ENCODE assay signal across 14 cellular contexts in genomic region chr11:12258451-12258850, GRCh38.
DNase-seq lines count a peak whose midpoint lies in the region; ATAC-seq and TF ChIP-seq lines count a peak whose summit lies in the region.
"Had no signal": no experiment of that assay in that cellular context is flagged by ENCODE, and none has a peak within 500 bp of the region (broad histone marks: within the 10 kb centered on the region; RNA-seq: fewer than 3 reads in every experiment).

No MANE protein-coding gene starts in this region.

- no peaks in the 10 kb centered on the region for H3F3A ChIP-seq in PC-3 (ENCODE audit: low read length, unreplicated experiment)

- H3K4me1 Mint-ChIP-seq in progenitor cell of endocrine pancreas (ENCODE audit: low read depth): peaks cover 19% of the 10 kb centered on the region
- H3K4me1 Mint-ChIP-seq in activated T-cell treated with anti-CD3 and anti-CD28 coated beads, Interleukin-2, amount 50 U/mL, for 4 hours (ENCODE audit: low read depth): no peaks in the 10 kb centered on the region

- H3K27me3 ChIP-seq in PC-3 (ENCODE audit: low read length): no peaks in the 10 kb centered on the region

- peaks cover 15% of the 10 kb centered on the region for H3K36me3 ChIP-seq in PC-3 (ENCODE audit: low read depth, low read length)

- H3K36me3 Mint-ChIP-seq in progenitor cell of endocrine pancreas (ENCODE audit: insufficient read depth): no peaks in the 10 kb centered on the region
- H3K36me3 Mint-ChIP-seq in activated T-cell treated with anti-CD3 and anti-CD28 coated beads, Interleukin-2, amount 50 U/mL, for 4 hours (ENCODE audit: insufficient read depth): peaks cover 20% of the 10 kb centered on the region

- H3K4me2 ChIP-seq in PC-3 (ENCODE audit: low read length): no peak overlapping the region

- DNase-seq in EL (peak; percentile 50), PC-3 (peak; percentile 47), fibroblast of peridontal ligament (ENCODE audit: extremely low read depth) (peak; percentile 10), progenitor cell of endocrine pancreas (ENCODE audit: low spot score, unreplicated experiment) (no peak), SIG-M5 (lab: John Stamatoyannopoulos, UW) (no peak)
- DNase-seq in activated T-cell treated with anti-CD3 and anti-CD28 coated beads, Interleukin-2, amount 50 U/mL, for 4 hours: no peak
- no peak for DNase-seq in stimulated activated CD4-positive, alpha-beta T cell treated with anti-CD3 and anti-CD28 coated beads, Interleukin-12 subunit alpha, Interleukin-12 subunit beta, amount 100 ng/mL, for 4 hours
- DNase-seq: activated naive CD4-positive, alpha-beta T cell; Karpas-422; NCI-H187 treated with DMSO at 0.1 percent for 48 hours; stimulated activated CD4-positive, alpha-beta T cell treated with anti-CD3 and anti-CD28 coated beads, Interleukin-4, amount 100 ng/mL, for 24 hours; stimulated activated naive CD4-positive, alpha-beta T cell had no signal

- no peaks in the 10 kb centered on the region for H3K9me2 ChIP-seq in PC-3 (replicated peaks; ENCODE audit: low read length)

- peak; percentile 89 for ATAC-seq in PC-3
- ATAC-seq in HG03175 (IDR thresholded peaks at IDR 0.05; ENCODE audit: unreplicated experiment): no peak
- ATAC-seq in activated T-cell treated with anti-CD3 and anti-CD28 coated beads, Interleukin-2, amount 50 U/mL, for 4 hours: no peak

- no peaks in the 10 kb centered on the region for H4K20me1 ChIP-seq in PC-3 (ENCODE audit: low read length)

- no peaks in the 10 kb centered on the region for H3K9me3 Mint-ChIP-seq in progenitor cell of endocrine pancreas (ENCODE audit: low read depth)
- no peaks in the 10 kb centered on the region for H3K9me3 Mint-ChIP-seq in activated T-cell treated with anti-CD3 and anti-CD28 coated beads, Interleukin-2, amount 50 U/mL, for 4 hours

- no peak overlapping the region for H3K9ac ChIP-seq in PC-3 (ENCODE audit: low read length)

- no peak overlapping the region for H2AFZ ChIP-seq in PC-3 (ENCODE audit: low read length)

- no peak for TF ChIP-seq CTCF in PC-3 (conservative IDR thresholded peaks at IDR 0.05; ENCODE audit: low read depth, low read length)
- TF ChIP-seq CTCF in progenitor cell of endocrine pancreas (IDR thresholded peaks at IDR 0.05; ENCODE audit: unreplicated experiment): no peak

- no TSS peak for BruUV-seq in PC-3 (replicated peaks; lab: Mats Ljungman, UMichigan)

- no peaks in the 10 kb centered on the region for H3K9me3 ChIP-seq in PC-3 (ENCODE audit: low read length)

- H3K4me3 Mint-ChIP-seq in progenitor cell of endocrine pancreas (ENCODE audit: low read depth): no peak overlapping the region
- no peak overlapping the region for H3K4me3 Mint-ChIP-seq in activated T-cell treated with anti-CD3 and anti-CD28 coated beads, Interleukin-2, amount 50 U/mL, for 4 hours

- intact Hi-C loops in PC-3 (cut with micrococcal nuclease): no loop called here

- H3K27ac ChIP-seq in PC-3 (ENCODE audit: low read length): no peak overlapping the region
- H3K27ac ChIP-seq: C4-2B had no signal

- H3K27me3 Mint-ChIP-seq in progenitor cell of endocrine pancreas: no peaks in the 10 kb centered on the region
- no peaks in the 10 kb centered on the region for H3K27me3 Mint-ChIP-seq in activated T-cell treated with anti-CD3 and anti-CD28 coated beads, Interleukin-2, amount 50 U/mL, for 4 hours (ENCODE audit: low read depth)

- CTCF ChIA-PET in PC-3 (lab: Charles Lee): no interaction called here

- no peaks in the 10 kb centered on the region for H3K79me2 ChIP-seq in PC-3 (ENCODE audit: low read length)

- peak overlapping the region; percentile 83 for H3K27ac Mint-ChIP-seq in progenitor cell of endocrine pancreas

- H3K4me3 ChIP-seq in PC-3 (ENCODE audit: low read length): no peak overlapping the region

- POLR2A ChIA-PET in PC-3 (lab: Charles Lee; ENCODE audit: unreplicated experiment): no interaction called here

- peaks cover 15% of the 10 kb centered on the region for H3K4me1 ChIP-seq in PC-3 (ENCODE audit: insufficient read depth, low read length)

Comparison
In these comparisons a context has a peak if more than half of its experiments do, and no peak if none do; other contexts are left out.
1. DNase-seq: peak in EL (single experiment), PC-3 (single experiment) and fibroblast of peridontal ligament (single experiment); none in progenitor cell of endocrine pancreas (single experiment), activated T-cell treated with anti-CD3 and anti-CD28 coated beads, Interleukin-2, amount 50 U/mL, for 4 hours (single experiment), stimulated activated CD4-positive, alpha-beta T cell treated with anti-CD3 and anti-CD28 coated beads, Interleukin-12 subunit alpha, Interleukin-12 subunit beta, amount 100 ng/mL, for 4 hours (single experiment) and SIG-M5 (single experiment).